Comparison of ENCODE assay signal across 11 cellular contexts in genomic region chr16:85279874-85280545, GRCh38.
DNase-seq lines count a peak whose midpoint lies in the region; ATAC-seq and TF ChIP-seq lines count a peak whose summit lies in the region.
"Had no signal": no experiment of that assay in that cellular context is flagged by ENCODE, and none has a peak within 500 bp of the region (broad histone marks: within the 10 kb centered on the region; RNA-seq: fewer than 3 reads in every experiment).

No MANE protein-coding gene starts in this region.

- intact Hi-C loops in body of pancreas (cut with DNase I), result loop anchor here (10.0 kb wide), 2 partner anchors 435 to 735 kb away; no protein-coding TSS in a partner anchor

- ATAC-seq in body of pancreas (no peak), HG03521 (IDR thresholded peaks at IDR 0.05; ENCODE audit: unreplicated experiment) (no peak)

- H3K9me3 ChIP-seq in HEK293 (ENCODE audit: control insufficient read depth, insufficient read depth, low read depth, low read length) (no peaks in the 10 kb centered on the region), body of pancreas (no peaks in the 10 kb centered on the region)

- CTCF ChIA-PET in HEK293 (lab: Yijun Ruan, JAX), result interaction anchor here (1.1 to 2.5 kb wide), 4 partner anchors 9 to 114 kb away, joined by 3 to 10 read pairs (median 4); no protein-coding TSS in a partner anchor

- no peak for TF ChIP-seq CTCF in HEK293 (tag by site-specific recombination; IDR thresholded peaks at IDR 0.05)
- TF ChIP-seq CTCF in body of pancreas (IDR thresholded peaks at IDR 0.05), result no peak

- POLR2A ChIA-PET in HEK293 (lab: Yijun Ruan, JAX), result no interaction called here

- H3K27me3 ChIP-seq in body of pancreas, result no peaks in the 10 kb centered on the region

- DNase-seq in body of pancreas, result peak in 3 of 4 donors; percentile 31 to 57 (median 43)
- DNase-seq in left kidney (ENCODE audit: low read depth, low spot score), result peak; percentile 54
- DNase-seq in substantia nigra (lab: John Stamatoyannopoulos, UW), result peak in 27 of 49 donors; percentile 9 to 87 (median 31)
- DNase-seq in amniotic stem cell (lab: John Stamatoyannopoulos, UW), result no peak
- DNase-seq in activated naive CD4-positive, alpha-beta T cell (lab: John Stamatoyannopoulos, UW), result no peak
- DNase-seq: activated effector memory CD4-positive, alpha-beta T cell treated with anti-CD3 and anti-CD28 coated beads, Interleukin-2, amount 50 U/mL, for 16 hours; Kasumi-1; NCI-H1417; NCI-H510A treated with DMSO at 0.1 percent for 48 hours had no signal

- no peaks in the 10 kb centered on the region for H3K36me3 ChIP-seq in HEK293 (ENCODE audit: control insufficient read depth in 2 of 2, insufficient read depth in 1 of 2, low read length in 2 of 2)
- H3K36me3 ChIP-seq in body of pancreas (replicated peaks in 1 of 2; ENCODE audit: insufficient read depth in 1 of 2, low read depth in 2 of 2), result no peaks in the 10 kb centered on the region

- no peak overlapping the region for H3K4me3 ChIP-seq in HEK293 (ENCODE audit: low read depth, low read length)
- H3K4me3 ChIP-seq in body of pancreas, result no peak overlapping the region

- H3K27ac ChIP-seq in HEK293 (ENCODE audit: extremely low read depth, low read depth, low read length), result no peak overlapping the region
- no peak overlapping the region for H3K27ac ChIP-seq in body of pancreas
- H3K27ac ChIP-seq in substantia nigra (ENCODE audit: low read depth, low read length, poor library complexity, severe bottlenecking), result no peak overlapping the region

- no peak for TF ChIP-seq POLR2A in body of pancreas (IDR thresholded peaks at IDR 0.05)

- WGBS in body of pancreas, 2 donors, result 88 to 92% methylated on average over 11 to 18 of the region's 18 CpGs

- no peaks in the 10 kb centered on the region for H3K4me1 ChIP-seq in HEK293 (ENCODE audit: control insufficient read depth, insufficient read depth, low read length)
- no peaks in the 10 kb centered on the region for H3K4me1 ChIP-seq in body of pancreas

TF ChIP-seq in HEK293, 187 proteins besides CTCF, POLR2A, EP300 and RAD21:
- TF ChIP-seq ZIC2 (tag by site-specific recombination; IDR thresholded peaks at IDR 0.05) (peak; percentile 37; the same call in 1 of the 2 replicates), ZNF214 (tag by site-specific recombination; IDR thresholded peaks at IDR 0.05; ENCODE audit: borderline replicate concordance) (no peak)
TF ChIP-seq in HEK293: peak in this region for 1.

Comparison
In these comparisons a context has a peak if more than half of its experiments do, and no peak if none do; other contexts are left out.
1. DNase-seq: peak in body of pancreas (3 of 4), left kidney (single experiment) and substantia nigra (27 of 49); none in amniotic stem cell (single experiment) and activated naive CD4-positive, alpha-beta T cell (0 of 4).